In genomic region chr4:54658321-54659093, GRCh38 we compare ENCODE assay signal across 8 cellular contexts. TPM values are rescaled to one million over a fixed set of nuclear protein-coding genes. Genes with fewer than 3 reads are reported as not detected.
DNase-seq lines count a peak whose midpoint lies in the region; ATAC-seq and TF ChIP-seq lines count a peak whose summit lies in the region.

No MANE protein-coding gene starts in this region.

- peak; percentile 63 for ATAC-seq in activated T-helper 17 cell treated with anti-CD3 and anti-CD28 coated beads, Interleukin-2, amount 50 U/mL, for 72 hours (replicated peaks)
- peak; percentile 2 for ATAC-seq in foreskin keratinocyte
- ATAC-seq in natural killer cell treated with Interleukin-12 subunit alpha and Interleukin-12 subunit beta and Interleukin-15 and Interleukin-18, amount 100 ng/mL, for 72 hours: peak; percentile 60 to 83
- ATAC-seq in upper lobe of right lung: peak; percentile 74
- no peak for ATAC-seq in HG03521 (IDR thresholded peaks at IDR 0.05; ENCODE audit: unreplicated experiment)

- H3K27ac ChIP-seq in foreskin keratinocyte (no peak overlapping the region), upper lobe of right lung (peak overlapping the region; percentile 61)

- no peaks in the 10 kb centered on the region for H3K4me1 Mint-ChIP-seq in activated T-helper 17 cell treated with anti-CD3 and anti-CD28 coated beads, Interleukin-2, amount 50 U/mL, for 72 hours
- peaks cover 0 to 13% of the 10 kb centered on the region in 2 donors for H3K4me1 Mint-ChIP-seq in natural killer cell treated with Interleukin-12 subunit alpha and Interleukin-12 subunit beta and Interleukin-15 and Interleukin-18, amount 100 ng/mL, for 72 hours (ENCODE audit: low read depth in 2 of 2)

- intact Hi-C loops in upper lobe of right lung (cut with DNase I): no loop called here

- DNase-seq in DMS79 treated with DMSO at 0.1 percent for 48 hours (lab: John Stamatoyannopoulos, UW) (peak; percentile 44), H7 (peak; percentile 73), NCI-H2227 (lab: John Stamatoyannopoulos, UW; ENCODE audit: unreplicated experiment) (peak; percentile 28), foreskin keratinocyte (peak in 1 of 2 donors; percentile 21), upper lobe of right lung (peak; percentile 72)
- DNase-seq in natural killer cell treated with Interleukin-12 subunit alpha and Interleukin-12 subunit beta and Interleukin-15 and Interleukin-18, amount 100 ng/mL, for 72 hours (ENCODE audit: low spot score): no peak

- no peaks in the 10 kb centered on the region for H3K9me3 ChIP-seq in upper lobe of right lung

- H3K36me3 ChIP-seq in H7 (replicated peaks; ENCODE audit: control insufficient read depth, insufficient read depth, low read length) (no peaks in the 10 kb centered on the region), upper lobe of right lung (no peaks in the 10 kb centered on the region)

- H3K27me3 Mint-ChIP-seq in activated T-helper 17 cell treated with anti-CD3 and anti-CD28 coated beads, Interleukin-2, amount 50 U/mL, for 72 hours: peaks cover 37% of the 10 kb centered on the region
- H3K27me3 Mint-ChIP-seq in natural killer cell treated with Interleukin-12 subunit alpha and Interleukin-12 subunit beta and Interleukin-15 and Interleukin-18, amount 100 ng/mL, for 72 hours: peaks cover 34 to 36% of the 10 kb centered on the region in 2 donors

- TF ChIP-seq CTCF in foreskin keratinocyte (conservative IDR thresholded peaks at IDR 0.05): no peak
- peak; percentile 32 for TF ChIP-seq CTCF in upper lobe of right lung (IDR thresholded peaks at IDR 0.05)

- H3K36me3 Mint-ChIP-seq in activated T-helper 17 cell treated with anti-CD3 and anti-CD28 coated beads, Interleukin-2, amount 50 U/mL, for 72 hours (ENCODE audit: low read depth): no peaks in the 10 kb centered on the region
- H3K36me3 Mint-ChIP-seq in natural killer cell treated with Interleukin-12 subunit alpha and Interleukin-12 subunit beta and Interleukin-15 and Interleukin-18, amount 100 ng/mL, for 72 hours: no peaks in the 10 kb centered on the region

- H3K4me1 ChIP-seq in foreskin keratinocyte (peaks cover 26% of the 10 kb centered on the region), upper lobe of right lung (peaks cover 14% of the 10 kb centered on the region)

- no peaks in the 10 kb centered on the region for H3K9me3 Mint-ChIP-seq in activated T-helper 17 cell treated with anti-CD3 and anti-CD28 coated beads, Interleukin-2, amount 50 U/mL, for 72 hours
- no peaks in the 10 kb centered on the region for H3K9me3 Mint-ChIP-seq in natural killer cell treated with Interleukin-12 subunit alpha and Interleukin-12 subunit beta and Interleukin-15 and Interleukin-18, amount 100 ng/mL, for 72 hours

- peak overlapping the region; percentile 72 for H3K4me3 Mint-ChIP-seq in activated T-helper 17 cell treated with anti-CD3 and anti-CD28 coated beads, Interleukin-2, amount 50 U/mL, for 72 hours
- H3K4me3 Mint-ChIP-seq in natural killer cell treated with Interleukin-12 subunit alpha and Interleukin-12 subunit beta and Interleukin-15 and Interleukin-18, amount 100 ng/mL, for 72 hours: peak overlapping the region; percentile 69

- peaks cover 49% of the 10 kb centered on the region for H3K27me3 ChIP-seq in H7 (ENCODE audit: control insufficient read depth, insufficient read depth, low read length)
- peaks cover 66% of the 10 kb centered on the region for H3K27me3 ChIP-seq in foreskin keratinocyte
- H3K27me3 ChIP-seq in upper lobe of right lung: peaks cover 31% of the 10 kb centered on the region

- H3K4me3 ChIP-seq in H7 (ENCODE audit: insufficient read depth, low read depth, low read length) (peak overlapping the region; percentile 72), upper lobe of right lung (peak overlapping the region; percentile 60)

- no peak overlapping the region for H3K27ac Mint-ChIP-seq in activated T-helper 17 cell treated with anti-CD3 and anti-CD28 coated beads, Interleukin-2, amount 50 U/mL, for 72 hours
- H3K27ac Mint-ChIP-seq in natural killer cell treated with Interleukin-12 subunit alpha and Interleukin-12 subunit beta and Interleukin-15 and Interleukin-18, amount 100 ng/mL, for 72 hours: no peak overlapping the region

RNA-seq across cellular contexts. Expression of gene KIT, which starts 0.8 kb away (rescaled TPM):
- total RNA-seq in H7 (2014; rRNA removed; shearing (Covaris generic)): 7.6 and 9.6 TPM in 2 replicates
- 1 to 10 TPM in 1 of 2 donors, under 1 TPM in 1; 0.69 to 1.2 TPM for total RNA-seq in activated T-helper 17 cell treated with anti-CD3 and anti-CD28 coated beads, Interleukin-2, amount 50 U/mL, for 72 hours
- total RNA-seq in foreskin keratinocyte: not detected in 2 replicates
- not detected in 2 replicates for polyA plus RNA-seq in foreskin keratinocyte
- total RNA-seq in natural killer cell treated with Interleukin-12 subunit alpha and Interleukin-12 subunit beta and Interleukin-15 and Interleukin-18, amount 100 ng/mL, for 72 hours: 1 to 10 TPM in 1 of 2 donors, under 1 TPM in 1; 0.78 to 2.1 TPM
- total RNA-seq in upper lobe of right lung: 33.3 TPM
